ENCODE assay signal across 26 cellular contexts in the genomic region with DNA sequence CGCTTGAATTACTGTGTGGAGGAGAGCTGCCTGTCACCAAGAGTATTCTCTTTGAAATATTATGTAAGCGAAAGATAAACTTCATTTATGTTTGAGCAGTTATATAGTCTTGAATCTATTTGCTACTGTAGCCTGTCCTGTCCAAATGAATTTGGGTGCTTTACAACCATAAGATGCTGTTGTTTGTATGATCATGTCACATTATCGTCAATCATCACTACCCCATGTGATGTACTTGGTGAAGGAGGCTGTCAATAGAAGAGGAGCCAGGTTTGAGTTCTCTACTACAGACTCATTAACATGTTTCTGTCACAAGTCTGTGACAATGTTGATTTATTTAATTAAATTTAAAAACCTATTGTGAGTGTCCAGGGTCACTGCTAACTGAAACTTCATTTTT.
"Had no signal": no experiment of that assay in that cellular context is flagged by ENCODE, and none has a peak within 500 bp of the region (broad histone marks: within the 10 kb centered on the region; RNA-seq: fewer than 3 reads in every experiment).

No MANE protein-coding gene starts in this region.

- ATAC-seq: stimulated activated effector memory CD8-positive, alpha-beta T cell treated with anti-CD3 and anti-CD28 coated beads, Interleukin-12 subunit alpha, Interleukin-12 subunit beta, amount 100 ng/mL, for 72 hours; stimulated activated memory B cell treated with anti-CD40 and anti-IgM and Interleukin-4, amounts not matched to agents 10 μg/mL and 1 μg/mL and 100 μg/mL, for 72 hours; stimulated activated naive B cell treated with anti-CD40 and anti-IgM and Interleukin-4, amounts not matched to agents 10 μg/mL and 1 μg/mL and 100 μg/mL, for 72 hours; stimulated activated naive CD8-positive, alpha-beta T cell treated with anti-CD3 and anti-CD28 coated beads, Interleukin-15, amount 100 ng/mL, for 72 hours; stimulated activated naive CD8-positive, alpha-beta T cell treated with anti-CD3 and anti-CD28 coated beads, Interleukin-15, Interleukin-2, amounts not matched to agents 100 U/mL and 50 U/mL, for 24 hours; upper lobe of right lung had no signal

- H3K27me3 ChIP-seq: stomach, suprapubic skin, testis, thyroid gland, tibial artery, tibial nerve, transverse colon, upper lobe of right lung, uterus, vagina had no signal

- H3K36me3 ChIP-seq: stomach, suprapubic skin, thoracic aorta, thyroid gland, tibial artery, tibial nerve, transverse colon, upper lobe of right lung, uterus, vagina had no signal

- H3K9me3 ChIP-seq: stomach, suprapubic skin, testis, thoracic aorta, thyroid gland, tibial artery, tibial nerve, transverse colon, upper lobe of right lung, uterus, vagina had no signal

- DNase-seq: stimulated activated CD4-positive, alpha-beta T cell treated with anti-CD3 and anti-CD28 coated beads, Interleukin-2, amount 100 ng/mL, for 48 hours; stimulated activated CD4-positive, alpha-beta T cell treated with anti-CD3 and anti-CD28 coated beads, Interleukin-4, amount 100 ng/mL, for 1 hour; stimulated activated CD4-positive, alpha-beta T cell treated with anti-CD3 and anti-CD28 coated beads, Interleukin-4, amount 100 ng/mL, for 24 hours; stimulated activated CD4-positive, alpha-beta T cell treated with anti-CD3 and anti-CD28 coated beads, Interleukin-4, amount 100 ng/mL, for 4 hours; stimulated activated CD8-positive, alpha-beta memory T cell treated with anti-CD3 and anti-CD28 coated beads, Interleukin-4, amount 100 ng/mL, for 48 hours; stimulated activated naive B cell treated with anti-CD40 and anti-IgM and Interleukin-4, amounts not matched to agents 10 μg/mL and 1 μg/mL and 100 μg/mL, for 72 hours; stimulated activated naive CD4-positive, alpha-beta T cell; stimulated activated naive CD4-positive, alpha-beta T cell treated with Interleukin-2 at 50 U/mL for 16 hours; stimulated activated naive CD8-positive, alpha-beta T cell treated with anti-CD3 and anti-CD28 coated beads, Interleukin-15, amount 100 ng/mL, for 72 hours; stimulated activated naive CD8-positive, alpha-beta T cell treated with anti-CD3 and anti-CD28 coated beads, Interleukin-15, Interleukin-2, amounts not matched to agents 100 U/mL and 50 U/mL, for 24 hours; stomach; substantia nigra; testis; thyroid gland; tibial artery; transverse colon; trophoblast cell; upper lobe of right lung; uterus had no signal

- FAIRE-seq: urothelium cell line had no signal

- H3K27ac ChIP-seq: stomach, suprapubic skin, testis, thoracic aorta, thyroid gland, tibial artery, tibial nerve, transverse colon, upper lobe of right lung, uterus, vagina had no signal

- H3K4me1 ChIP-seq: stomach, suprapubic skin, testis, thyroid gland, tibial nerve, transverse colon, upper lobe of right lung, uterus, vagina had no signal

- H3K4me3 ChIP-seq: stomach, suprapubic skin, testis, thoracic aorta, thyroid gland, tibial artery, tibial nerve, transverse colon, upper lobe of right lung, uterus, vagina had no signal
